26 cellular contexts compared by ENCODE assay signal in the genomic region with DNA sequence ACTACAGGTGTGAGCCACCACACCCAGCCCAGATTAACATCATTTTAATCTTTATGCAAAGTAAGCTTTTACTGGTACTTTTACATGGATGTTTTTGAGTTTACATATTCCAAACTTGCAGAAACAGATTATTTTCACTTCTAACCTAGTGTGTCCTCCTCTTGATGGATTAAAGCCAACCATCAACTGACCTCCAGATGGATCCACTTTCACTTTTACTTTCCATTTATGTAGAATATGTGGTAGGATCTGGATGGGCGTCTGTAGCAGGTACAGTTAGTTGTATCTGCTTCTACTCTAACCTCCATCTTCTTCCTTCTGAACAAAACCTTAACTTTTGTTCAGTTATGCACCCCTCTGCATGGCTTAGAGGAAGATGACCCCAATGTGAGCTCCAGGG.
"Had no signal": no experiment of that assay in that cellular context is flagged by ENCODE, and none has a peak within 500 bp of the region (broad histone marks: within the 10 kb centered on the region; RNA-seq: fewer than 3 reads in every experiment).

No MANE protein-coding gene starts in this region.

- H3K27ac ChIP-seq: ascending aorta, brain microvascular endothelial cell, gastroesophageal sphincter, hepatocyte, pancreas, prostate gland, transverse colon, WERI-Rb-1 had no signal

- DNase-seq: activated CD4-positive, alpha-beta T cell treated with anti-CD3 and anti-CD28 coated beads for 48 hours; activated CD4-positive, alpha-beta T cell treated with anti-CD3 and anti-CD28 coated beads, Interleukin-2, amount 50 U/mL, for 48 hours; activated CD8-positive, alpha-beta memory T cell treated with anti-CD3 and anti-CD28 coated beads for 24 hours; activated effector memory CD4-positive, alpha-beta T cell treated with anti-CD3 and anti-CD28 coated beads, Interleukin-2, amount 50 U/mL, for 16 hours; activated naive CD4-positive, alpha-beta T cell treated with anti-CD3 and anti-CD28 coated beads, Interleukin-2, amount 10 ng/mL, durations not matched to agents 7 days and 5 days; activated naive CD8-positive, alpha-beta T cell treated with anti-CD3 and anti-CD28 coated beads, Interleukin-2, amount 10 ng/mL, durations not matched to agents 7 days and 5 days; brain microvascular endothelial cell; islet precursor cell; left colon; naive thymus-derived CD8-positive, alpha-beta T cell; nucleus accumbens; pancreas; stimulated activated CD4-positive, alpha-beta T cell treated with anti-CD3 and anti-CD28 coated beads, Interleukin-1b, Interleukin-23, amount 100 ng/mL, for 48 hours; stimulated activated naive CD4-positive, alpha-beta T cell treated with Interleukin-2 at 50 U/mL for 16 hours; testis; transverse colon; WERI-Rb-1 had no signal

- H3K4me1 ChIP-seq: ascending aorta, pancreas, prostate gland, testis, transverse colon had no signal

- H3K27ac Mint-ChIP-seq: activated naive CD4-positive, alpha-beta T cell treated with anti-CD3 and anti-CD28 coated beads, Interleukin-2, amount 10 ng/mL, durations not matched to agents 7 days and 5 days; activated naive CD8-positive, alpha-beta T cell treated with anti-CD3 and anti-CD28 coated beads, Interleukin-2, amount 10 ng/mL, durations not matched to agents 7 days and 5 days; naive thymus-derived CD8-positive, alpha-beta T cell had no signal

- H3K4me3 ChIP-seq: ascending aorta, gastroesophageal sphincter, hepatocyte, pancreas, prostate gland, smooth muscle cell, testis, transverse colon had no signal

- ATAC-seq: activated CD4-positive, CD25-positive, alpha-beta regulatory T cell treated with anti-CD3 and anti-CD28 coated beads, Interleukin-2, amount 50 U/mL, for 24 hours; esophagus mucosa; gastroesophageal sphincter; left colon; naive thymus-derived CD8-positive, alpha-beta T cell; pancreas had no signal

- H3K4me2 ChIP-seq: hepatocyte, smooth muscle cell had no signal

- H2AFZ ChIP-seq: hepatocyte had no signal

- FAIRE-seq: endothelial cell of umbilical vein, pancreas had no signal

- H3K27me3 ChIP-seq: ascending aorta, brain microvascular endothelial cell, gastroesophageal sphincter, hepatocyte, pancreas, testis, transverse colon had no signal

- H3K9me3 Mint-ChIP-seq: activated naive CD4-positive, alpha-beta T cell treated with anti-CD3 and anti-CD28 coated beads, Interleukin-2, amount 10 ng/mL, durations not matched to agents 7 days and 5 days; activated naive CD8-positive, alpha-beta T cell treated with anti-CD3 and anti-CD28 coated beads, Interleukin-2, amount 10 ng/mL, durations not matched to agents 7 days and 5 days; naive thymus-derived CD8-positive, alpha-beta T cell; neural crest cell had no signal

- H3K4me1 Mint-ChIP-seq: activated naive CD4-positive, alpha-beta T cell treated with anti-CD3 and anti-CD28 coated beads, Interleukin-2, amount 10 ng/mL, durations not matched to agents 7 days and 5 days; activated naive CD8-positive, alpha-beta T cell treated with anti-CD3 and anti-CD28 coated beads, Interleukin-2, amount 10 ng/mL, durations not matched to agents 7 days and 5 days; naive thymus-derived CD8-positive, alpha-beta T cell; neural crest cell had no signal

- H3K36me3 Mint-ChIP-seq: activated naive CD4-positive, alpha-beta T cell treated with anti-CD3 and anti-CD28 coated beads, Interleukin-2, amount 10 ng/mL, durations not matched to agents 7 days and 5 days; activated naive CD8-positive, alpha-beta T cell treated with anti-CD3 and anti-CD28 coated beads, Interleukin-2, amount 10 ng/mL, durations not matched to agents 7 days and 5 days; naive thymus-derived CD8-positive, alpha-beta T cell had no signal

- H3K9me3 ChIP-seq: ascending aorta, gastroesophageal sphincter, pancreas, prostate gland, testis, transverse colon had no signal

- H3K36me3 ChIP-seq: ascending aorta, brain microvascular endothelial cell, gastroesophageal sphincter, pancreas, prostate gland, transverse colon, WERI-Rb-1 had no signal

- H3K4me3 Mint-ChIP-seq: activated naive CD4-positive, alpha-beta T cell treated with anti-CD3 and anti-CD28 coated beads, Interleukin-2, amount 10 ng/mL, durations not matched to agents 7 days and 5 days; activated naive CD8-positive, alpha-beta T cell treated with anti-CD3 and anti-CD28 coated beads, Interleukin-2, amount 10 ng/mL, durations not matched to agents 7 days and 5 days; naive thymus-derived CD8-positive, alpha-beta T cell; neural crest cell had no signal

- H3K79me2 ChIP-seq: hepatocyte had no signal
